In the genomic region with DNA sequence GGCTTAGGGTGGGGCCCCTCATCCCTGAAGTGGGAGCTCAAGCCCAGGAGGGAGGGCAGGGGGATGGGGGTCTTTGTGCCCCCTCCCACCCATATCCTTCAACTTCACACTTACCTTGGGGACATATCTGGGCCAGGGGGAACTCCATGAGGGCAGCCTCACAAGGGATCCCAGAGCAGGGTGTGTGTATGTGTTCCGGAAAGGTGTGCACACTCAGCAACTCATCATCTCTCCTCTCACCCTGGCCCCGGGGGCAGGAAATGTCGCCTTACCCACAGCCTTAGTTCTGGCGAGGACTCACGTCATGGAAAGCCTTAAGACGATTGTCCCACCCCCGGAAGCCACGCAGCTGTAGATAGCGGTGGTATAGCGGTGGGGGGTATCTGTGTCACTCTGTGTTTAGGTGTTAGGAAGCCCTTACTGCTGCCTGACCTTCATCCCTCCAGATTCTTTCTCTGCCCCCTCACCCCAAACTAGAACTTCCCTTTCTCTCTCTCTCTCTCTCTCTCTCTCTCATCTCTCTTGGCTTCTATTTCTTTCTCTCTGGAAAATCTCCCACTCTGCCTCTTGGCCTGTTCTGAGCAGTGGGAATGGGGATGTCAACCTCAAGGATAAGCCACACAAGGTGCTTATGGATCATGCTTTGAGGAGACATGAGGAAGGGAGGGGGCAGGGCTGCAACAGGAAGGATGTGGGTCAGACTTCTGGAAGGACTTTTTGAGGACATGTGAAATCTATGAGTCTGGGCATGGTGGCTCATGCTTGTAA, we compare ENCODE assay signal across 8 cellular contexts. TPM values are rescaled to one million over a fixed set of nuclear protein-coding genes. Genes with fewer than 3 reads are reported as not detected.
DNase-seq lines count a peak whose midpoint lies in the region; ATAC-seq, FAIRE-seq and TF ChIP-seq lines count a peak whose summit lies in the region.

Gene SH2D2A, minus strand, starts transcription at position 288 of the 768 bp plus-strand sequence. Its CDS starts 140 bp downstream, at position 148.

- H3K4me1 ChIP-seq in ascending aorta, result peaks cover 4 to 11% of the 10 kb centered on the region in 2 donors
- H3K4me1 ChIP-seq in mucosa of stomach (ENCODE audit: control insufficient read depth, insufficient read depth, low read length), result peaks cover 26% of the 10 kb centered on the region

- peaks cover 32% of the 10 kb centered on the region for H3K36me3 Mint-ChIP-seq in T-helper 2 cell treated with Interferon-gamma antibody and Interleukin-4, amounts not matched to agents 5 μg/mL and 100 μg/mL, for 36 hours (ENCODE audit: low read depth)
- peaks cover 63% of the 10 kb centered on the region for H3K36me3 Mint-ChIP-seq in stimulated activated naive CD8-positive, alpha-beta T cell treated with anti-CD3 and anti-CD28 coated beads, Interleukin-15, Interleukin-2, amounts not matched to agents 100 ng/mL and 50 ng/mL, for 24 hours (ENCODE audit: low read depth)

- H3K4me3 ChIP-seq in ascending aorta, result no peak within 1 kb of the TSS
- H3K4me3 ChIP-seq in mucosa of stomach (ENCODE audit: low read length), result no peak within 1 kb of the TSS

- peak; percentile 74 for ATAC-seq in HG03159 (IDR thresholded peaks at IDR 0.05; ENCODE audit: unreplicated experiment)

- intact Hi-C loops in ascending aorta (cut with DNase I), result no loop called here

- peaks cover 55% of the 10 kb centered on the region for H3K4me1 Mint-ChIP-seq in T-helper 2 cell treated with Interferon-gamma antibody and Interleukin-4, amounts not matched to agents 5 μg/mL and 100 μg/mL, for 36 hours (ENCODE audit: low read depth)
- H3K4me1 Mint-ChIP-seq in stimulated activated naive CD8-positive, alpha-beta T cell treated with anti-CD3 and anti-CD28 coated beads, Interleukin-15, Interleukin-2, amounts not matched to agents 100 ng/mL and 50 ng/mL, for 24 hours (ENCODE audit: low read depth), result peaks cover 77% of the 10 kb centered on the region

- peak within 1 kb of the TSS; percentile 93 for H3K4me3 Mint-ChIP-seq in T-helper 2 cell treated with Interferon-gamma antibody and Interleukin-4, amounts not matched to agents 5 μg/mL and 100 μg/mL, for 36 hours
- peak within 1 kb of the TSS; percentile 87 for H3K4me3 Mint-ChIP-seq in stimulated activated naive CD8-positive, alpha-beta T cell treated with anti-CD3 and anti-CD28 coated beads, Interleukin-15, Interleukin-2, amounts not matched to agents 100 ng/mL and 50 ng/mL, for 24 hours

- H3K27me3 Mint-ChIP-seq in T-helper 2 cell treated with Interferon-gamma antibody and Interleukin-4, amounts not matched to agents 5 μg/mL and 100 μg/mL, for 36 hours (ENCODE audit: low read depth), result no peaks in the 10 kb centered on the region
- no peaks in the 10 kb centered on the region for H3K27me3 Mint-ChIP-seq in stimulated activated naive CD8-positive, alpha-beta T cell treated with anti-CD3 and anti-CD28 coated beads, Interleukin-15, Interleukin-2, amounts not matched to agents 100 ng/mL and 50 ng/mL, for 24 hours

- no peak for TF ChIP-seq CTCF in ascending aorta (IDR thresholded peaks at IDR 0.05)

- FAIRE-seq in GM18507 (lab: Jason Lieb, UNC), result peak; percentile 81

- peak within 1 kb of the TSS; percentile 3 for H3K9ac ChIP-seq in mucosa of stomach (ENCODE audit: low read length)

- H3K27me3 ChIP-seq in ascending aorta, result no peaks in the 10 kb centered on the region
- peaks cover 10% of the 10 kb centered on the region for H3K27me3 ChIP-seq in mucosa of stomach (ENCODE audit: control insufficient read depth, insufficient read depth, low read length)

- peak within 1 kb of the TSS; percentile 100 for H3K27ac Mint-ChIP-seq in T-helper 2 cell treated with Interferon-gamma antibody and Interleukin-4, amounts not matched to agents 5 μg/mL and 100 μg/mL, for 36 hours
- H3K27ac Mint-ChIP-seq in stimulated activated naive CD8-positive, alpha-beta T cell treated with anti-CD3 and anti-CD28 coated beads, Interleukin-15, Interleukin-2, amounts not matched to agents 100 ng/mL and 50 ng/mL, for 24 hours, result peak within 1 kb of the TSS; percentile 100

- DNase-seq in GM18507 (ENCODE audit: extremely low spot score, insufficient read length, low read depth) (peak; percentile 81), ascending aorta (ENCODE audit: low spot score in 2 of 2) (peak; percentile 55 to 82), NCI-H1930 (lab: John Stamatoyannopoulos, UW) (no peak), NCI-H1105 (lab: John Stamatoyannopoulos, UW) (no peak)
- peak; percentile 96 for DNase-seq in T-helper 2 cell treated with Interferon-gamma antibody and Interleukin-4, amounts not matched to agents 5 μg/mL and 100 μg/mL, for 36 hours (ENCODE audit: low spot score)

- H3K9me3 Mint-ChIP-seq in T-helper 2 cell treated with Interferon-gamma antibody and Interleukin-4, amounts not matched to agents 5 μg/mL and 100 μg/mL, for 36 hours, result no peaks in the 10 kb centered on the region
- H3K9me3 Mint-ChIP-seq in stimulated activated naive CD8-positive, alpha-beta T cell treated with anti-CD3 and anti-CD28 coated beads, Interleukin-15, Interleukin-2, amounts not matched to agents 100 ng/mL and 50 ng/mL, for 24 hours, result peaks cover 12% of the 10 kb centered on the region

- H3K36me3 ChIP-seq in ascending aorta (no peaks in the 10 kb centered on the region), mucosa of stomach (ENCODE audit: control insufficient read depth, insufficient read depth, low read length) (no peaks in the 10 kb centered on the region)

- peak within 1 kb of the TSS in 1 of 2 donors; percentile 59 for H3K27ac ChIP-seq in ascending aorta

- no peaks in the 10 kb centered on the region for H3K9me3 ChIP-seq in ascending aorta
- H3K9me3 ChIP-seq in mucosa of stomach (ENCODE audit: control insufficient read depth, low read length), result no peaks in the 10 kb centered on the region

RNA-seq across cellular contexts. Expression of gene SH2D2A, which starts in this region (rescaled TPM):
- not detected for total RNA-seq in ascending aorta

Comparison
In these comparisons a context has a peak if more than half of its experiments do, and no peak if none do; other contexts are left out.
1. Peak in DNase-seq in ascending aorta; RNA of the gene not detected or under 1 TPM.
2. DNase-seq: peak in GM18507 (single experiment) and T-helper 2 cell treated with Interferon-gamma antibody and Interleukin-4, amounts not matched to agents 5 μg/mL and 100 μg/mL, for 36 hours (single experiment); none in NCI-H1930 (0 of 2) and NCI-H1105 (single experiment).